Comparison of ENCODE assay signal across 1 cellular context in the genomic region with DNA sequence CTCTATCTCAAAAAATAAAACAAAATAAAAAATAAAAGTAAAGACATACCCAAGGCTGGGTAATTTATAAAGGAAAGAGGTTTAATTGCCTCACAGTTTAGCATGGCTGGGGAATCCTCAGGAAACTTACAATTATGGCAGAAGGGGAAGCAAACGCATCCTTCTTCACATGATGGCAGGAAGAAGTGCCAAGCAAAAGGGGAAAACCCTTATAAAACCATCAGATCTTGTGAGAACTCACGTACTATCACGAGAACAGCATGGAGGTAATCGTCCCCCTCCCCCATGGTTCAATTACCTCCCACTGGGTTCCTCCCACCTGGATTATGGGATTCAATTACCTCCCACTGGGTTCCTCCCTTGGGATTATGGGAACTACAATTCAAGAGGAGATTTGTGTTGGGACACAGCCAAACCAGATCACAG.
TF ChIP-seq lines count a peak whose summit lies in the region.

No MANE protein-coding gene starts in this region.

TF ChIP-seq in GM12878, 131 proteins besides CTCF, POLR2A, EP300 and RAD21 (continued from another document):
- TF ChIP-seq, protein P1, sequence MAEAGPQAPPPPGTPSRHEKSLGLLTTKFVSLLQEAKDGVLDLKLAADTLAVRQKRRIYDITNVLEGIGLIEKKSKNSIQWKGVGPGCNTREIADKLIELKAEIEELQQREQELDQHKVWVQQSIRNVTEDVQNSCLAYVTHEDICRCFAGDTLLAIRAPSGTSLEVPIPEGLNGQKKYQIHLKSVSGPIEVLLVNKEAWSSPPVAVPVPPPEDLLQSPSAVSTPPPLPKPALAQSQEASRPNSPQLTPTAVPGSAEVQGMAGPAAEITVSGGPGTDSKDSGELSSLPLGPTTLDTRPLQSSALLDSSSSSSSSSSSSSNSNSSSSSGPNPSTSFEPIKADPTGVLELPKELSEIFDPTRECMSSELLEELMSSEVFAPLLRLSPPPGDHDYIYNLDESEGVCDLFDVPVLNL (IDR thresholded peaks at IDR 0.05; ENCODE audit: low read depth, low read length) = no peak
- TF ChIP-seq FOXK2 (IDR thresholded peaks at IDR 0.05) = no peak
- TF ChIP-seq POLR2AphosphoS5 (IDR thresholded peaks at IDR 0.05; ENCODE audit: low read length) = peak; percentile 93
- TF ChIP-seq, protein P2, sequence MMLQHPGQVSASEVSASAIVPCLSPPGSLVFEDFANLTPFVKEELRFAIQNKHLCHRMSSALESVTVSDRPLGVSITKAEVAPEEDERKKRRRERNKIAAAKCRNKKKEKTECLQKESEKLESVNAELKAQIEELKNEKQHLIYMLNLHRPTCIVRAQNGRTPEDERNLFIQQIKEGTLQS (IDR thresholded peaks at IDR 0.05; ENCODE audit: borderline replicate concordance, extremely low read depth, low read depth, low read length) = no peak
- TF ChIP-seq, protein P3, sequence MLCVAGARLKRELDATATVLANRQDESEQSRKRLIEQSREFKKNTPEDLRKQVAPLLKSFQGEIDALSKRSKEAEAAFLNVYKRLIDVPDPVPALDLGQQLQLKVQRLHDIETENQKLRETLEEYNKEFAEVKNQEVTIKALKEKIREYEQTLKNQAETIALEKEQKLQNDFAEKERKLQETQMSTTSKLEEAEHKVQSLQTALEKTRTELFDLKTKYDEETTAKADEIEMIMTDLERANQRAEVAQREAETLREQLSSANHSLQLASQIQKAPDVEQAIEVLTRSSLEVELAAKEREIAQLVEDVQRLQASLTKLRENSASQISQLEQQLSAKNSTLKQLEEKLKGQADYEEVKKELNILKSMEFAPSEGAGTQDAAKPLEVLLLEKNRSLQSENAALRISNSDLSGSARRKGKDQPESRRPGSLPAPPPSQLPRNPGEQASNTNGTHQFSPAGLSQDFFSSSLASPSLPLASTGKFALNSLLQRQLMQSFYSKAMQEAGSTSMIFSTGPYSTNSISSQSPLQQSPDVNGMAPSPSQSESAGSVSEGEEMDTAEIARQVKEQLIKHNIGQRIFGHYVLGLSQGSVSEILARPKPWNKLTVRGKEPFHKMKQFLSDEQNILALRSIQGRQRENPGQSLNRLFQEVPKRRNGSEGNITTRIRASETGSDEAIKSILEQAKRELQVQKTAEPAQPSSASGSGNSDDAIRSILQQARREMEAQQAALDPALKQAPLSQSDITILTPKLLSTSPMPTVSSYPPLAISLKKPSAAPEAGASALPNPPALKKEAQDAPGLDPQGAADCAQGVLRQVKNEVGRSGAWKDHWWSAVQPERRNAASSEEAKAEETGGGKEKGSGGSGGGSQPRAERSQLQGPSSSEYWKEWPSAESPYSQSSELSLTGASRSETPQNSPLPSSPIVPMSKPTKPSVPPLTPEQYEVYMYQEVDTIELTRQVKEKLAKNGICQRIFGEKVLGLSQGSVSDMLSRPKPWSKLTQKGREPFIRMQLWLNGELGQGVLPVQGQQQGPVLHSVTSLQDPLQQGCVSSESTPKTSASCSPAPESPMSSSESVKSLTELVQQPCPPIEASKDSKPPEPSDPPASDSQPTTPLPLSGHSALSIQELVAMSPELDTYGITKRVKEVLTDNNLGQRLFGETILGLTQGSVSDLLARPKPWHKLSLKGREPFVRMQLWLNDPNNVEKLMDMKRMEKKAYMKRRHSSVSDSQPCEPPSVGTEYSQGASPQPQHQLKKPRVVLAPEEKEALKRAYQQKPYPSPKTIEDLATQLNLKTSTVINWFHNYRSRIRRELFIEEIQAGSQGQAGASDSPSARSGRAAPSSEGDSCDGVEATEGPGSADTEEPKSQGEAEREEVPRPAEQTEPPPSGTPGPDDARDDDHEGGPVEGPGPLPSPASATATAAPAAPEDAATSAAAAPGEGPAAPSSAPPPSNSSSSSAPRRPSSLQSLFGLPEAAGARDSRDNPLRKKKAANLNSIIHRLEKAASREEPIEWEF (IDR thresholded peaks at IDR 0.05; ENCODE audit: insufficient replicate concordance, low read depth, low read length) = no peak
- TF ChIP-seq, protein P4, sequence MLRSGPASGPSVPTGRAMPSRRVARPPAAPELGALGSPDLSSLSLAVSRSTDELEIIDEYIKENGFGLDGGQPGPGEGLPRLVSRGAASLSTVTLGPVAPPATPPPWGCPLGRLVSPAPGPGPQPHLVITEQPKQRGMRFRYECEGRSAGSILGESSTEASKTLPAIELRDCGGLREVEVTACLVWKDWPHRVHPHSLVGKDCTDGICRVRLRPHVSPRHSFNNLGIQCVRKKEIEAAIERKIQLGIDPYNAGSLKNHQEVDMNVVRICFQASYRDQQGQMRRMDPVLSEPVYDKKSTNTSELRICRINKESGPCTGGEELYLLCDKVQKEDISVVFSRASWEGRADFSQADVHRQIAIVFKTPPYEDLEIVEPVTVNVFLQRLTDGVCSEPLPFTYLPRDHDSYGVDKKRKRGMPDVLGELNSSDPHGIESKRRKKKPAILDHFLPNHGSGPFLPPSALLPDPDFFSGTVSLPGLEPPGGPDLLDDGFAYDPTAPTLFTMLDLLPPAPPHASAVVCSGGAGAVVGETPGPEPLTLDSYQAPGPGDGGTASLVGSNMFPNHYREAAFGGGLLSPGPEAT (IDR thresholded peaks at IDR 0.05; ENCODE audit: low read depth) = peak; percentile 60
- no peak for TF ChIP-seq EZH2 (IDR thresholded peaks at IDR 0.05; ENCODE audit: borderline replicate concordance, control insufficient read depth, low read depth, low read length)
- TF ChIP-seq, protein P5, sequence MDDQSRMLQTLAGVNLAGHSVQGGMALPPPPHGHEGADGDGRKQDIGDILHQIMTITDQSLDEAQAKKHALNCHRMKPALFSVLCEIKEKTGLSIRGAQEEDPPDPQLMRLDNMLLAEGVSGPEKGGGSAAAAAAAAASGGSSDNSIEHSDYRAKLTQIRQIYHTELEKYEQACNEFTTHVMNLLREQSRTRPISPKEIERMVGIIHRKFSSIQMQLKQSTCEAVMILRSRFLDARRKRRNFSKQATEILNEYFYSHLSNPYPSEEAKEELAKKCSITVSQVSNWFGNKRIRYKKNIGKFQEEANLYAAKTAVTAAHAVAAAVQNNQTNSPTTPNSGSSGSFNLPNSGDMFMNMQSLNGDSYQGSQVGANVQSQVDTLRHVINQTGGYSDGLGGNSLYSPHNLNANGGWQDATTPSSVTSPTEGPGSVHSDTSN (IDR thresholded peaks at IDR 0.05; ENCODE audit: insufficient replicate concordance, low read depth, low read length) = no peak
- TF ChIP-seq NRF1 (conservative IDR thresholded peaks at IDR 0.05; ENCODE audit: low read depth, low read length) = no peak
- 0 out of 2 replicates have a peak, but pooled peaks have one; percentile 53 for TF ChIP-seq CBFB (IDR thresholded peaks at IDR 0.05; ENCODE audit: low read depth)
- no peak for TF ChIP-seq GATAD2B (conservative IDR thresholded peaks at IDR 0.05; ENCODE audit: low read depth)
TF ChIP-seq in GM12878: peak in this region for 18.
